14 cellular contexts compared by ENCODE assay signal in the genomic region with DNA sequence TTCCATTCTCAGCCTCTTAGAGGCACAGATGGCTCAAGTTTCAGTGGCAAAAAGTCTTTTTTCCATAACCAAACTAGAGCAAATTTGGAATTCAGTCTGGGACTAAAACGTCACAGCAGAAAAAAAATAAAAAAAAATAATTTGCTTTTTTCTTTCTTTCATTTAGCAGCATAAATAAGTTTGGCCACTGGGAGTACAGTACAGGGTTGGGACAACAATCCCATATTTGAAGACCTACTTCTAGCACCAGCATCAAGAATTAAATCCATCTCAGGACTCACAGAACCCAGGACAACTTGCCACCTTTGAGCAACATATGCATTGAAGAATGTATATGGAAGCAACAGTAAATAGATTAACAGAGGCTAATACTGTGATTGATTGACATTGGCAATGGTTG.
DNase-seq lines count a peak whose midpoint lies in the region; ATAC-seq and TF ChIP-seq lines count a peak whose summit lies in the region.
"Had no signal": no experiment of that assay in that cellular context is flagged by ENCODE, and none has a peak within 500 bp of the region (broad histone marks: within the 10 kb centered on the region; RNA-seq: fewer than 3 reads in every experiment).

No MANE protein-coding gene starts in this region.

- H3K4me1 ChIP-seq in GM23248 (ENCODE audit: insufficient read depth) (peaks cover 6% of the 10 kb centered on the region), tibial nerve (peaks cover 0 to 9% (median 0%) of the 10 kb centered on the region in 4 donors), uterus (no peaks in the 10 kb centered on the region)

- H3K9me3 Mint-ChIP-seq in chondrocyte (ENCODE audit: low read depth) = no peaks in the 10 kb centered on the region
- no peaks in the 10 kb centered on the region for H3K9me3 Mint-ChIP-seq in type B pancreatic cell
- H3K9me3 Mint-ChIP-seq: CD4-positive, alpha-beta T cell had no signal

- TF ChIP-seq POLR2A in tibial nerve (IDR thresholded peaks at IDR 0.05) (no peak), uterus (IDR thresholded peaks at IDR 0.05) (no peak)

- TF ChIP-seq CTCF in chondrocyte (IDR thresholded peaks at IDR 0.05) (peak; percentile 34), fibroblast of villous mesenchyme (IDR thresholded peaks at IDR 0.05; ENCODE audit: insufficient read depth, low read depth, low read length) (peak; percentile 5), type B pancreatic cell (conservative IDR thresholded peaks at IDR 0.05) (peak; percentile 60), tibial nerve (IDR thresholded peaks at IDR 0.05) (no peak), uterus (IDR thresholded peaks at IDR 0.05) (no peak)

- H3K27ac ChIP-seq in GM23248 (no peak overlapping the region), tibial nerve (no peak overlapping the region), uterus (no peak overlapping the region)
- H3K27ac ChIP-seq: C4-2B had no signal

- H3K27me3 Mint-ChIP-seq in chondrocyte (ENCODE audit: low read depth) (no peaks in the 10 kb centered on the region), type B pancreatic cell (no peaks in the 10 kb centered on the region)
- H3K27me3 Mint-ChIP-seq: CD4-positive, alpha-beta T cell had no signal

- no peaks in the 10 kb centered on the region for H3K9me2 ChIP-seq in GM23248 (ENCODE audit: insufficient read depth)

- no peak overlapping the region for H3K9ac ChIP-seq in GM23248

- DNase-seq in GM23248 (peak; percentile 16), chondrocyte (ENCODE audit: low spot score) (no peak), fibroblast of villous mesenchyme (ENCODE audit: low read depth) (no peak), type B pancreatic cell (ENCODE audit: extremely low spot score, unreplicated experiment) (no peak), tibial nerve (ENCODE audit: low spot score in 2 of 2) (no peak), uterus (no peak)
- DNase-seq in stimulated activated naive CD8-positive, alpha-beta T cell treated with anti-CD3 and anti-CD28 coated beads, Interleukin-15, Interleukin-2, amounts not matched to agents 100 U/mL and 50 U/mL, for 24 hours = no peak
- DNase-seq: AML-193; Caco-2; CD4-positive, alpha-beta T cell; GOT3; H7 had no signal

- peaks cover 44% of the 10 kb centered on the region for H3K36me3 ChIP-seq in GM23248 (ENCODE audit: low read depth)
- peaks cover 0 to 36% (median 6%) of the 10 kb centered on the region in 3 donors for H3K36me3 ChIP-seq in tibial nerve
- no peaks in the 10 kb centered on the region for H3K36me3 ChIP-seq in uterus

- peaks cover 5% of the 10 kb centered on the region for H3K4me1 Mint-ChIP-seq in chondrocyte (ENCODE audit: low read depth)
- peaks cover 8% of the 10 kb centered on the region for H3K4me1 Mint-ChIP-seq in type B pancreatic cell (ENCODE audit: unreplicated experiment)

- no peaks in the 10 kb centered on the region for H4K20me1 ChIP-seq in GM23248 (ENCODE audit: insufficient read depth)

- no peaks in the 10 kb centered on the region for H3K79me2 ChIP-seq in GM23248 (ENCODE audit: insufficient read depth)

- in situ Hi-C loops in GM23248 (cut with MboI) = no loop called here

- no peaks in the 10 kb centered on the region for H3K27me3 ChIP-seq in GM23248 (replicated peaks; ENCODE audit: insufficient read depth)
- H3K27me3 ChIP-seq in tibial nerve = no peaks in the 10 kb centered on the region
- H3K27me3 ChIP-seq in uterus = no peaks in the 10 kb centered on the region

- H3K4me3 Mint-ChIP-seq in chondrocyte (ENCODE audit: unreplicated experiment) (no peak overlapping the region), type B pancreatic cell (no peak overlapping the region)
- H3K4me3 Mint-ChIP-seq: CD4-positive, alpha-beta T cell had no signal

- TF ChIP-seq EP300 in tibial nerve (IDR thresholded peaks at IDR 0.05) = no peak

- H2AFZ ChIP-seq in GM23248 = no peak overlapping the region

- H3K4me3 ChIP-seq in GM23248 (no peak overlapping the region), fibroblast of villous mesenchyme (ENCODE audit: low read depth, low read length) (no peak overlapping the region), tibial nerve (no peak overlapping the region), uterus (no peak overlapping the region)

- intact Hi-C loops in uterus (cut with DNase I; ENCODE audit: low total_unique reads) = no loop called here

- H3K27ac Mint-ChIP-seq in chondrocyte (ENCODE audit: unreplicated experiment) = no peak overlapping the region
- no peak overlapping the region for H3K27ac Mint-ChIP-seq in type B pancreatic cell
- H3K27ac Mint-ChIP-seq: CD4-positive, alpha-beta T cell had no signal

- WGBS in GM23248 (ENCODE audit: low coverage in 1 of 2, low lambda C conversion rate in 2 of 2, missing lambda C conversion rate in 2 of 2), 2 experiments = 11 to 14% methylated on average over 1 of the region's 1 CpG
- WGBS in tibial nerve, 2 donors = 25 to 26% methylated on average over 1 of the region's 1 CpG

- H3K4me2 ChIP-seq in GM23248 (ENCODE audit: unreplicated experiment) = no peak overlapping the region

- H3K9me3 ChIP-seq in GM23248 (ENCODE audit: low read depth) (no peaks in the 10 kb centered on the region), tibial nerve (no peaks in the 10 kb centered on the region), uterus (no peaks in the 10 kb centered on the region)
- H3K9me3 ChIP-seq: Caco-2 had no signal

- H3K36me3 Mint-ChIP-seq in chondrocyte (ENCODE audit: low read depth) (peaks cover 22% of the 10 kb centered on the region), type B pancreatic cell (peaks cover 32% of the 10 kb centered on the region)

- peaks cover 6% of the 10 kb centered on the region for H3F3A ChIP-seq in GM23248 (ENCODE audit: insufficient read depth)

- no peak for ATAC-seq in stimulated activated naive CD8-positive, alpha-beta T cell treated with anti-CD3 and anti-CD28 coated beads, Interleukin-15, Interleukin-2, amounts not matched to agents 100 U/mL and 50 U/mL, for 24 hours
- ATAC-seq: HCT116 had no signal

Comparison
In these comparisons a context has a peak if more than half of its experiments do, and no peak if none do; other contexts are left out.
1. CTCF ChIP-seq: peak in chondrocyte (single experiment), fibroblast of villous mesenchyme (single experiment) and type B pancreatic cell (single experiment); none in tibial nerve (0 of 5) and uterus (0 of 4).